In the genomic region with DNA sequence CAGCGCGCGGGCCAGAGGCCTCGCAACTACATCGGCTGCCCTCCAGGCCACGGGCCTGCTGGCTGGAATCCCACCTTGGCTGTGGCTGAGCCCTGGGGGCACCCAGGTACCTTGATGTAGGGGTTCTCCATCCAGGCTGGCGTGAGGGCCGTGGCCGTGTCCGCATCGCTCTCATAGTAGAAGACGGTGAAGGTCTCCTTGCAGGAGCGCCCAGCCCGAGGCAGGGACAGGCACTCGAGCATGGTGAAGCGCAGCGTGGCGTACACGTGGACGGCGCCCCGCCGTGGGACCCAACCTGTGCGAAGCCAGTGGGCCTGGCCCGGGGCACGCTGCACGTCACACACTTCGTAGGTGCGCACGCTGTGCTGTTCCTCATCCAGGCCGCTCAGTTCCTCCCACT, we compare ENCODE assay signal across 1 cellular context.
TF ChIP-seq lines count a peak whose summit lies in the region.

No MANE protein-coding gene starts in this region.

TF ChIP-seq in K562, 482 proteins besides CTCF, POLR2A, EP300 and RAD21:
- TF ChIP-seq RBFOX2 (IDR thresholded peaks at IDR 0.05; ENCODE audit: low read depth, low read length) (peak; percentile 42; the same call in 1 of the 2 replicates), ZNF277 (CRISPR knock-in tag; IDR thresholded peaks at IDR 0.05; ENCODE audit: borderline replicate concordance) (no peak), POLR2G (IDR thresholded peaks at IDR 0.05; ENCODE audit: low read depth, low read length) (0 out of 2 replicates have a peak, but pooled peaks have one; percentile 34)
